1 cellular context compared by ENCODE assay signal in the genomic region with DNA sequence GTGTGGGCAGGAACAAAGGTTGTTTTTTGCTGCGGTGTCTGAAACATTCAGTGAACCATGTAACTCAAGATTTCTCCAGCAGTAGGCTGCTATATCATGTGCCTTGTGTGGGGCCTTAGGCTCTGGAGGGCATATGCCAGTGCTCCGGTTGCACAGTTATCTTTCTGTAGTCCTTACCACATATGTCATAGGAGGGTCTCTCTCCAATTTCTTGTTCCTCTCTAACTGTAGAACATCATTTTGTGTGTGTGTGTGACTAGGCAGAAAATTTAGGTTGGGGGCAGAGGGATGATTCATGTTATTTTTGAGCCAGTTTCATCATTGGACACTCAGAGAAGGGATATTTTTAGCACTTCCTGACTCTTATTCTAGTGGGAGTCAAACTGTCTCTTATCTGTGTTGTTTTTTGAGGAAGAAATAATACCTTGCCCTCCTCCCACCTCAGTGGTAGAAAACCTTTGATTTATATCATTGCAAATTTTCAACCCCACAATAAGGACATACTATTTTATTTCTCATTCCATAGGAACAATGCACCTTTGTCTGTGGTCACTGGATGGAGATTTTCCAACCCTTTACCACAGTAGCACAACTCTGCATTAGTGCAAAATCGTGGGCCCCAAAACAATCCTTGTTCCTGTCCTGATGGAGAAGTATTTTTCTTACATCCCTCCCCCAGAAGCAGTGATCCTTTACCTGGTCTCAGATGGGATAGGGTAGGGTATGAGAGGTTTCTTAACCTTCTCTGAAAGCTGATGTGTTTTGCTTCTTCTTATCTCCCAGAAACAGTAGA.
TF ChIP-seq lines count a peak whose summit lies in the region.

No MANE protein-coding gene starts in this region.

TF ChIP-seq in K562, 482 proteins besides CTCF, POLR2A, EP300 and RAD21 (continued from another document and continues in another):
- TF ChIP-seq, protein P1, sequence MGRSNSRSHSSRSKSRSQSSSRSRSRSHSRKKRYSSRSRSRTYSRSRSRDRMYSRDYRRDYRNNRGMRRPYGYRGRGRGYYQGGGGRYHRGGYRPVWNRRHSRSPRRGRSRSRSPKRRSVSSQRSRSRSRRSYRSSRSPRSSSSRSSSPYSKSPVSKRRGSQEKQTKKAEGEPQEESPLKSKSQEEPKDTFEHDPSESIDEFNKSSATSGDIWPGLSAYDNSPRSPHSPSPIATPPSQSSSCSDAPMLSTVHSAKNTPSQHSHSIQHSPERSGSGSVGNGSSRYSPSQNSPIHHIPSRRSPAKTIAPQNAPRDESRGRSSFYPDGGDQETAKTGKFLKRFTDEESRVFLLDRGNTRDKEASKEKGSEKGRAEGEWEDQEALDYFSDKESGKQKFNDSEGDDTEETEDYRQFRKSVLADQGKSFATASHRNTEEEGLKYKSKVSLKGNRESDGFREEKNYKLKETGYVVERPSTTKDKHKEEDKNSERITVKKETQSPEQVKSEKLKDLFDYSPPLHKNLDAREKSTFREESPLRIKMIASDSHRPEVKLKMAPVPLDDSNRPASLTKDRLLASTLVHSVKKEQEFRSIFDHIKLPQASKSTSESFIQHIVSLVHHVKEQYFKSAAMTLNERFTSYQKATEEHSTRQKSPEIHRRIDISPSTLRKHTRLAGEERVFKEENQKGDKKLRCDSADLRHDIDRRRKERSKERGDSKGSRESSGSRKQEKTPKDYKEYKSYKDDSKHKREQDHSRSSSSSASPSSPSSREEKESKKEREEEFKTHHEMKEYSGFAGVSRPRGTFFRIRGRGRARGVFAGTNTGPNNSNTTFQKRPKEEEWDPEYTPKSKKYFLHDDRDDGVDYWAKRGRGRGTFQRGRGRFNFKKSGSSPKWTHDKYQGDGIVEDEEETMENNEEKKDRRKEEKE (IDR thresholded peaks at IDR 0.05; ENCODE audit: borderline replicate concordance in 1 of 2, control insufficient read depth in 1 of 2, low read depth in 2 of 2, low read length in 1 of 2) = no peak
- 0 out of 2 replicates have a peak, but pooled peaks have one; percentile 10 for TF ChIP-seq CBFA2T2 (conservative IDR thresholded peaks at IDR 0.05)
- TF ChIP-seq, protein P2, sequence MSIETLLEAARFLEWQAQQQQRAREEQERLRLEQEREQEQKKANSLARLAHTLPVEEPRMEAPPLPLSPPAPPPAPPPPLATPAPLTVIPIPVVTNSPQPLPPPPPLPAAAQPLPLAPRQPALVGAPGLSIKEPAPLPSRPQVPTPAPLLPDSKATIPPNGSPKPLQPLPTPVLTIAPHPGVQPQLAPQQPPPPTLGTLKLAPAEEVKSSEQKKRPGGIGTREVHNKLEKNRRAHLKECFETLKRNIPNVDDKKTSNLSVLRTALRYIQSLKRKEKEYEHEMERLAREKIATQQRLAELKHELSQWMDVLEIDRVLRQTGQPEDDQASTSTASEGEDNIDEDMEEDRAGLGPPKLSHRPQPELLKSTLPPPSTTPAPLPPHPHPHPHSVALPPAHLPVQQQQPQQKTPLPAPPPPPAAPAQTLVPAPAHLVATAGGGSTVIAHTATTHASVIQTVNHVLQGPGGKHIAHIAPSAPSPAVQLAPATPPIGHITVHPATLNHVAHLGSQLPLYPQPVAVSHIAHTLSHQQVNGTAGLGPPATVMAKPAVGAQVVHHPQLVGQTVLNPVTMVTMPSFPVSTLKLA (conservative IDR thresholded peaks at IDR 0.05) = 0 out of 4 replicates have a peak, but pooled peaks of 1 of the 2 experiments have one; percentile 5
- peak; percentile 55 for TF ChIP-seq CTBP1 (IDR thresholded peaks at IDR 0.05; ENCODE audit: borderline replicate concordance)
- peak; percentile 48; the same call in 1 of the 2 replicates for TF ChIP-seq CEBPB (tag; IDR thresholded peaks at IDR 0.05)
- peak; percentile 80 for TF ChIP-seq MEIS2 (IDR thresholded peaks at IDR 0.05; ENCODE audit: partially characterized antibody)
- TF ChIP-seq, protein P3, sequence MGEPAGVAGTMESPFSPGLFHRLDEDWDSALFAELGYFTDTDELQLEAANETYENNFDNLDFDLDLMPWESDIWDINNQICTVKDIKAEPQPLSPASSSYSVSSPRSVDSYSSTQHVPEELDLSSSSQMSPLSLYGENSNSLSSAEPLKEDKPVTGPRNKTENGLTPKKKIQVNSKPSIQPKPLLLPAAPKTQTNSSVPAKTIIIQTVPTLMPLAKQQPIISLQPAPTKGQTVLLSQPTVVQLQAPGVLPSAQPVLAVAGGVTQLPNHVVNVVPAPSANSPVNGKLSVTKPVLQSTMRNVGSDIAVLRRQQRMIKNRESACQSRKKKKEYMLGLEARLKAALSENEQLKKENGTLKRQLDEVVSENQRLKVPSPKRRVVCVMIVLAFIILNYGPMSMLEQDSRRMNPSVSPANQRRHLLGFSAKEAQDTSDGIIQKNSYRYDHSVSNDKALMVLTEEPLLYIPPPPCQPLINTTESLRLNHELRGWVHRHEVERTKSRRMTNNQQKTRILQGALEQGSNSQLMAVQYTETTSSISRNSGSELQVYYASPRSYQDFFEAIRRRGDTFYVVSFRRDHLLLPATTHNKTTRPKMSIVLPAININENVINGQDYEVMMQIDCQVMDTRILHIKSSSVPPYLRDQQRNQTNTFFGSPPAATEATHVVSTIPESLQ (CRISPR knock-in tag; IDR thresholded peaks at IDR 0.05) = no peak
- no peak for TF ChIP-seq ZBTB17 (CRISPR knock-in tag; IDR thresholded peaks at IDR 0.05)
- TF ChIP-seq CBX2 (IDR thresholded peaks at IDR 0.05; ENCODE audit: insufficient read depth, low read length, poor library complexity, severe bottlenecking) = no peak
- TF ChIP-seq XRCC4 (IDR thresholded peaks at IDR 0.05; ENCODE audit: extremely low read depth, insufficient read depth, insufficient read length) = no peak
- 0 out of 2 replicates have a peak, but pooled peaks have one; percentile 6 for TF ChIP-seq STAT5A (IDR thresholded peaks at IDR 0.05; ENCODE audit: borderline replicate concordance, low read length)
- TF ChIP-seq ZNF586 (CRISPR knock-in tag; conservative IDR thresholded peaks at IDR 0.05) = no peak
- peak; percentile 67 for TF ChIP-seq MAFF (IDR thresholded peaks at IDR 0.05; ENCODE audit: low read length)
- no peak for TF ChIP-seq ZNF212 (CRISPR knock-in tag; IDR thresholded peaks at IDR 0.05)
- TF ChIP-seq, protein P4, sequence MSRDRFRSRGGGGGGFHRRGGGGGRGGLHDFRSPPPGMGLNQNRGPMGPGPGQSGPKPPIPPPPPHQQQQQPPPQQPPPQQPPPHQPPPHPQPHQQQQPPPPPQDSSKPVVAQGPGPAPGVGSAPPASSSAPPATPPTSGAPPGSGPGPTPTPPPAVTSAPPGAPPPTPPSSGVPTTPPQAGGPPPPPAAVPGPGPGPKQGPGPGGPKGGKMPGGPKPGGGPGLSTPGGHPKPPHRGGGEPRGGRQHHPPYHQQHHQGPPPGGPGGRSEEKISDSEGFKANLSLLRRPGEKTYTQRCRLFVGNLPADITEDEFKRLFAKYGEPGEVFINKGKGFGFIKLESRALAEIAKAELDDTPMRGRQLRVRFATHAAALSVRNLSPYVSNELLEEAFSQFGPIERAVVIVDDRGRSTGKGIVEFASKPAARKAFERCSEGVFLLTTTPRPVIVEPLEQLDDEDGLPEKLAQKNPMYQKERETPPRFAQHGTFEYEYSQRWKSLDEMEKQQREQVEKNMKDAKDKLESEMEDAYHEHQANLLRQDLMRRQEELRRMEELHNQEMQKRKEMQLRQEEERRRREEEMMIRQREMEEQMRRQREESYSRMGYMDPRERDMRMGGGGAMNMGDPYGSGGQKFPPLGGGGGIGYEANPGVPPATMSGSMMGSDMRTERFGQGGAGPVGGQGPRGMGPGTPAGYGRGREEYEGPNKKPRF (IDR thresholded peaks at IDR 0.05; ENCODE audit: low read depth, low read length) = no peak
- no peak for TF ChIP-seq HDAC6 (IDR thresholded peaks at IDR 0.05; ENCODE audit: low read depth, low read length)
- TF ChIP-seq ZNF274 (IDR thresholded peaks at IDR 0.05; ENCODE audit: borderline replicate concordance, low read depth, low read length) = no peak
- TF ChIP-seq SMARCA4 (IDR thresholded peaks at IDR 0.05) = peak; percentile 87
- no peak for TF ChIP-seq KLF13 (tag; IDR thresholded peaks at IDR 0.05; ENCODE audit: borderline replicate concordance, low read depth)
- peak in 1 of 2 experiments; percentile 51; a peak in 1 of 4 replicates for TF ChIP-seq HDAC1 (IDR thresholded peaks at IDR 0.05)
- TF ChIP-seq CREM (IDR thresholded peaks at IDR 0.05; ENCODE audit: low read depth) = no peak
- TF ChIP-seq RNF2 (IDR thresholded peaks at IDR 0.05) = peak; percentile 47; the same call in 1 of the 2 replicates
- TF ChIP-seq ARID1B (IDR thresholded peaks at IDR 0.05) = peak; percentile 83
- TF ChIP-seq, protein P5, sequence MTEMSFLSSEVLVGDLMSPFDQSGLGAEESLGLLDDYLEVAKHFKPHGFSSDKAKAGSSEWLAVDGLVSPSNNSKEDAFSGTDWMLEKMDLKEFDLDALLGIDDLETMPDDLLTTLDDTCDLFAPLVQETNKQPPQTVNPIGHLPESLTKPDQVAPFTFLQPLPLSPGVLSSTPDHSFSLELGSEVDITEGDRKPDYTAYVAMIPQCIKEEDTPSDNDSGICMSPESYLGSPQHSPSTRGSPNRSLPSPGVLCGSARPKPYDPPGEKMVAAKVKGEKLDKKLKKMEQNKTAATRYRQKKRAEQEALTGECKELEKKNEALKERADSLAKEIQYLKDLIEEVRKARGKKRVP (CRISPR knock-in tag; IDR thresholded peaks at IDR 0.05) = 0 out of 2 replicates have a peak, but pooled peaks have one; percentile 30
- TF ChIP-seq MTA3 (IDR thresholded peaks at IDR 0.05; ENCODE audit: borderline replicate concordance) = no peak
- peak; percentile 83 for TF ChIP-seq LEF1 (IDR thresholded peaks at IDR 0.05)
- peak; percentile 26; the same call in 1 of the 2 replicates for TF ChIP-seq NBN (IDR thresholded peaks at IDR 0.05; ENCODE audit: low read depth)
- peak; percentile 70 for TF ChIP-seq JUN (IDR thresholded peaks at IDR 0.05; ENCODE audit: borderline replicate concordance, low read depth, low read length)
- no peak for TF ChIP-seq JUN (CRISPR knock-in tag; IDR thresholded peaks at IDR 0.05; ENCODE audit: borderline replicate concordance)
- TF ChIP-seq CCAR2 (IDR thresholded peaks at IDR 0.05; ENCODE audit: low read depth, low read length) = no peak
- peak; percentile 99 for TF ChIP-seq MEF2D (tag; conservative IDR thresholded peaks at IDR 0.05; ENCODE audit: low read depth)
- TF ChIP-seq NFE2 (IDR thresholded peaks at IDR 0.05; ENCODE audit: low read depth) = peak; percentile 97
- TF ChIP-seq, protein P6, sequence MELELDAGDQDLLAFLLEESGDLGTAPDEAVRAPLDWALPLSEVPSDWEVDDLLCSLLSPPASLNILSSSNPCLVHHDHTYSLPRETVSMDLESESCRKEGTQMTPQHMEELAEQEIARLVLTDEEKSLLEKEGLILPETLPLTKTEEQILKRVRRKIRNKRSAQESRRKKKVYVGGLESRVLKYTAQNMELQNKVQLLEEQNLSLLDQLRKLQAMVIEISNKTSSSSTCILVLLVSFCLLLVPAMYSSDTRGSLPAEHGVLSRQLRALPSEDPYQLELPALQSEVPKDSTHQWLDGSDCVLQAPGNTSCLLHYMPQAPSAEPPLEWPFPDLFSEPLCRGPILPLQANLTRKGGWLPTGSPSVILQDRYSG (tag; conservative IDR thresholded peaks at IDR 0.05; ENCODE audit: low read depth) = peak; percentile 36; the same call in 1 of the 2 replicates
- peak in 1 of 2 experiments; percentile 86; a peak in 2 of 4 replicates for TF ChIP-seq TBL1XR1 (IDR thresholded peaks at IDR 0.05; ENCODE audit: low read length in 2 of 2)
- no peak for TF ChIP-seq ZC3H8 (IDR thresholded peaks at IDR 0.05)
- TF ChIP-seq ZNF263 (CRISPR knock-in tag; IDR thresholded peaks at IDR 0.05; ENCODE audit: borderline replicate concordance) = no peak
- peak; percentile 3 for TF ChIP-seq TAL1 (IDR thresholded peaks at IDR 0.05)
- TF ChIP-seq NCOA1 (IDR thresholded peaks at IDR 0.05; ENCODE audit: low read depth) = peak; percentile 72; the same call in 1 of the 2 replicates
- TF ChIP-seq CEBPG (CRISPR knock-in tag; IDR thresholded peaks at IDR 0.05) = 0 out of 2 replicates have a peak, but pooled peaks have one; percentile 51
- TF ChIP-seq CEBPG (tag; conservative IDR thresholded peaks at IDR 0.05 in 1 of 2, IDR thresholded peaks at IDR 0.05 in 1 of 2) = peak; percentile 26 to 79; a peak in 3 of 4 replicates
- TF ChIP-seq, protein P7, sequence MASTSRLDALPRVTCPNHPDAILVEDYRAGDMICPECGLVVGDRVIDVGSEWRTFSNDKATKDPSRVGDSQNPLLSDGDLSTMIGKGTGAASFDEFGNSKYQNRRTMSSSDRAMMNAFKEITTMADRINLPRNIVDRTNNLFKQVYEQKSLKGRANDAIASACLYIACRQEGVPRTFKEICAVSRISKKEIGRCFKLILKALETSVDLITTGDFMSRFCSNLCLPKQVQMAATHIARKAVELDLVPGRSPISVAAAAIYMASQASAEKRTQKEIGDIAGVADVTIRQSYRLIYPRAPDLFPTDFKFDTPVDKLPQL (IDR thresholded peaks at IDR 0.05; ENCODE audit: extremely low read depth, insufficient read length) = no peak
- peak; percentile 75 for TF ChIP-seq ETV1 (tag; conservative IDR thresholded peaks at IDR 0.05; ENCODE audit: low read depth)
- TF ChIP-seq ZNF197 (CRISPR knock-in tag; IDR thresholded peaks at IDR 0.05; ENCODE audit: low read depth) = no peak
- no peak for TF ChIP-seq RHOXF2B (CRISPR knock-in tag; conservative IDR thresholded peaks at IDR 0.05)
- TF ChIP-seq, protein P8, sequence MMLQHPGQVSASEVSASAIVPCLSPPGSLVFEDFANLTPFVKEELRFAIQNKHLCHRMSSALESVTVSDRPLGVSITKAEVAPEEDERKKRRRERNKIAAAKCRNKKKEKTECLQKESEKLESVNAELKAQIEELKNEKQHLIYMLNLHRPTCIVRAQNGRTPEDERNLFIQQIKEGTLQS (IDR thresholded peaks at IDR 0.05) = peak; percentile 93
- TF ChIP-seq, protein P8 (CRISPR knock-in tag; conservative IDR thresholded peaks at IDR 0.05) = no peak
- no peak for TF ChIP-seq POU5F1 (IDR thresholded peaks at IDR 0.05; ENCODE audit: borderline replicate concordance, low read depth, low read length, partially characterized antibody)
- peak; percentile 75 for TF ChIP-seq HDAC3 (IDR thresholded peaks at IDR 0.05; ENCODE audit: borderline replicate concordance, partially characterized antibody)
- no peak for TF ChIP-seq HMGN3 (IDR thresholded peaks at IDR 0.05; ENCODE audit: borderline replicate concordance, extremely low read depth, insufficient read length, low read depth, low read length)
- no peak for TF ChIP-seq ARID2 (IDR thresholded peaks at IDR 0.05)
- TF ChIP-seq PHF20 (IDR thresholded peaks at IDR 0.05; ENCODE audit: partially characterized antibody) = no peak
- peak; percentile 91 for TF ChIP-seq FOSL1 (tag; conservative IDR thresholded peaks at IDR 0.05)
- peak; percentile 93 for TF ChIP-seq C11orf30 (IDR thresholded peaks at IDR 0.05; ENCODE audit: low read depth)
- no peak for TF ChIP-seq NFIX (CRISPR knock-in tag; IDR thresholded peaks at IDR 0.05; ENCODE audit: low read depth)
- no peak for TF ChIP-seq ZNF583 (CRISPR knock-in tag; IDR thresholded peaks at IDR 0.05)
- TF ChIP-seq, protein P9, sequence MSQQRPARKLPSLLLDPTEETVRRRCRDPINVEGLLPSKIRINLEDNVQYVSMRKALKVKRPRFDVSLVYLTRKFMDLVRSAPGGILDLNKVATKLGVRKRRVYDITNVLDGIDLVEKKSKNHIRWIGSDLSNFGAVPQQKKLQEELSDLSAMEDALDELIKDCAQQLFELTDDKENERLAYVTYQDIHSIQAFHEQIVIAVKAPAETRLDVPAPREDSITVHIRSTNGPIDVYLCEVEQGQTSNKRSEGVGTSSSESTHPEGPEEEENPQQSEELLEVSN (IDR thresholded peaks at IDR 0.05; ENCODE audit: borderline replicate concordance in 1 of 2, extremely low read depth in 1 of 2, insufficient read depth in 1 of 2, insufficient read length in 1 of 2, low read depth in 1 of 2, low read length in 1 of 2, poor library complexity in 1 of 2, severe bottlenecking in 1 of 2) = no peak
- TF ChIP-seq MCM5 (IDR thresholded peaks at IDR 0.05; ENCODE audit: low read depth) = no peak
